Comparison of ENCODE assay signal across 1 cellular context in the genomic region with DNA sequence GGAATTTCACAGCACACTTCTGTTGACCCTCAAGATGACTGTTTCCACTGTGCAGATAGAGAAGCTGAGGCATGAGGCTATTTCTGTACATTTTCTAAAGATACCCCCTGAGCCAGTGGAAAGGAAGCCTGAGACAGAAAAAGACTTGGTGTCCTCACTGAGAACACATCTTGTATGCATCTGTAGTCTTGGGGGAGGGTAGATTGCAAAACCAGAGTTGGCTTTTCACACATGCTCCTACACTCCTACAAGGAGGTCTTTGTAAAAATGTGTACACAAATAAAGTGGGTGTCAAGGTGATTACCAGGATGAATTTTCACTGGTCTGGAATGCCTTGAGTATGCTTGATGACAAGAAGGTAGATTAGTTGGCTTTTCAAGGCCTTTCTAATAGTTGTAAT.
TF ChIP-seq lines count a peak whose summit lies in the region.

No MANE protein-coding gene starts in this region.

TF ChIP-seq in GM23338, 12 proteins besides CTCF, POLR2A, EP300 and RAD21 (continued from another document):
- TF ChIP-seq, protein P1, sequence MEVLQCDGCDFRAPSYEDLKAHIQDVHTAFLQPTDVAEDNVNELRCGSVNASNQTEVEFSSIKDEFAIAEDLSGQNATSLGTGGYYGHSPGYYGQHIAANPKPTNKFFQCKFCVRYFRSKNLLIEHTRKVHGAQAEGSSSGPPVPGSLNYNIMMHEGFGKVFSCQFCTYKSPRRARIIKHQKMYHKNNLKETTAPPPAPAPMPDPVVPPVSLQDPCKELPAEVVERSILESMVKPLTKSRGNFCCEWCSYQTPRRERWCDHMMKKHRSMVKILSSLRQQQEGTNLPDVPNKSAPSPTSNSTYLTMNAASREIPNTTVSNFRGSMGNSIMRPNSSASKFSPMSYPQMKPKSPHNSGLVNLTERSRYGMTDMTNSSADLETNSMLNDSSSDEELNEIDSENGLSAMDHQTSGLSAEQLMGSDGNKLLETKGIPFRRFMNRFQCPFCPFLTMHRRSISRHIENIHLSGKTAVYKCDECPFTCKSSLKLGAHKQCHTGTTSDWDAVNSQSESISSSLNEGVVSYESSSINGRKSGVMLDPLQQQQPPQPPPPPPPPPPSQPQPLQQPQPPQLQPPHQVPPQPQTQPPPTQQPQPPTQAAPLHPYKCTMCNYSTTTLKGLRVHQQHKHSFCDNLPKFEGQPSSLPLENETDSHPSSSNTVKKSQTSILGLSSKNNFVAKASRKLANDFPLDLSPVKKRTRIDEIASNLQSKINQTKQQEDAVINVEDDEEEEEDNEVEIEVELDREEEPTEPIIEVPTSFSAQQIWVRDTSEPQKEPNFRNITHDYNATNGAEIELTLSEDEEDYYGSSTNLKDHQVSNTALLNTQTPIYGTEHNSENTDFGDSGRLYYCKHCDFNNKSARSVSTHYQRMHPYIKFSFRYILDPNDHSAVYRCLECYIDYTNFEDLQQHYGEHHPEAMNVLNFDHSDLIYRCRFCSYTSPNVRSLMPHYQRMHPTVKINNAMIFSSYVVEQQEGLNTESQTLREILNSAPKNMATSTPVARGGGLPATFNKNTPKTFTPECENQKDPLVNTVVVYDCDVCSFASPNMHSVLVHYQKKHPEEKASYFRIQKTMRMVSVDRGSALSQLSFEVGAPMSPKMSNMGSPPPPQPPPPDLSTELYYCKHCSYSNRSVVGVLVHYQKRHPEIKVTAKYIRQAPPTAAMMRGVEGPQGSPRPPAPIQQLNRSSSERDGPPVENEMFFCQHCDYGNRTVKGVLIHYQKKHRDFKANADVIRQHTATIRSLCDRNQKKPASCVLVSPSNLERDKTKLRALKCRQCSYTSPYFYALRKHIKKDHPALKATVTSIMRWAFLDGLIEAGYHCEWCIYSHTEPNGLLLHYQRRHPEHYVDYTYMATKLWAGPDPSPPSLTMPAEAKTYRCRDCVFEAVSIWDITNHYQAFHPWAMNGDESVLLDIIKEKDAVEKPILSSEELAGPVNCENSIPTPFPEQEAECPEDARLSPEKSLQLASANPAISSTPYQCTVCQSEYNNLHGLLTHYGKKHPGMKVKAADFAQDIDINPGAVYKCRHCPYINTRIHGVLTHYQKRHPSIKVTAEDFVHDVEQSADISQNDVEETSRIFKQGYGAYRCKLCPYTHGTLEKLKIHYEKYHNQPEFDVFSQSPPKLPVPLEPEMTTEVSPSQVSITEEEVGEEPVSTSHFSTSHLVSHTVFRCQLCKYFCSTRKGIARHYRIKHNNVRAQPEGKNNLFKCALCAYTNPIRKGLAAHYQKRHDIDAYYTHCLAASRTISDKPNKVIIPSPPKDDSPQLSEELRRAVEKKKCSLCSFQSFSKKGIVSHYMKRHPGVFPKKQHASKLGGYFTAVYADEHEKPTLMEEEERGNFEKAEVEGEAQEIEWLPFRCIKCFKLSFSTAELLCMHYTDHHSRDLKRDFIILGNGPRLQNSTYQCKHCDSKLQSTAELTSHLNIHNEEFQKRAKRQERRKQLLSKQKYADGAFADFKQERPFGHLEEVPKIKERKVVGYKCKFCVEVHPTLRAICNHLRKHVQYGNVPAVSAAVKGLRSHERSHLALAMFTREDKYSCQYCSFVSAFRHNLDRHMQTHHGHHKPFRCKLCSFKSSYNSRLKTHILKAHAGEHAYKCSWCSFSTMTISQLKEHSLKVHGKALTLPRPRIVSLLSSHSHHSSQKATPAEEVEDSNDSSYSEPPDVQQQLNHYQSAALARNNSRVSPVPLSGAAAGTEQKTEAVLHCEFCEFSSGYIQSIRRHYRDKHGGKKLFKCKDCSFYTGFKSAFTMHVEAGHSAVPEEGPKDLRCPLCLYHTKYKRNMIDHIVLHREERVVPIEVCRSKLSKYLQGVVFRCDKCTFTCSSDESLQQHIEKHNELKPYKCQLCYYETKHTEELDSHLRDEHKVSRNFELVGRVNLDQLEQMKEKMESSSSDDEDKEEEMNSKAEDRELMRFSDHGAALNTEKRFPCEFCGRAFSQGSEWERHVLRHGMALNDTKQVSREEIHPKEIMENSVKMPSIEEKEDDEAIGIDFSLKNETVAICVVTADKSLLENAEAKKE (CRISPR knock-in tag; IDR thresholded peaks at IDR 0.05), result no peak
- TF ChIP-seq EZH2 (IDR thresholded peaks at IDR 0.05; ENCODE audit: low read depth, unreplicated experiment) (no peak), ZNF331 (CRISPR knock-in tag; IDR thresholded peaks at IDR 0.05; ENCODE audit: low read depth) (no peak), EZH2phosphoT487 (IDR thresholded peaks at IDR 0.05; ENCODE audit: unreplicated experiment) (no peak), POLR2AphosphoS5 (IDR thresholded peaks at IDR 0.05; ENCODE audit: low read depth) (no peak), STAT1 (IDR thresholded peaks at IDR 0.05; ENCODE audit: unreplicated experiment) (no peak)
